In the genomic region with DNA sequence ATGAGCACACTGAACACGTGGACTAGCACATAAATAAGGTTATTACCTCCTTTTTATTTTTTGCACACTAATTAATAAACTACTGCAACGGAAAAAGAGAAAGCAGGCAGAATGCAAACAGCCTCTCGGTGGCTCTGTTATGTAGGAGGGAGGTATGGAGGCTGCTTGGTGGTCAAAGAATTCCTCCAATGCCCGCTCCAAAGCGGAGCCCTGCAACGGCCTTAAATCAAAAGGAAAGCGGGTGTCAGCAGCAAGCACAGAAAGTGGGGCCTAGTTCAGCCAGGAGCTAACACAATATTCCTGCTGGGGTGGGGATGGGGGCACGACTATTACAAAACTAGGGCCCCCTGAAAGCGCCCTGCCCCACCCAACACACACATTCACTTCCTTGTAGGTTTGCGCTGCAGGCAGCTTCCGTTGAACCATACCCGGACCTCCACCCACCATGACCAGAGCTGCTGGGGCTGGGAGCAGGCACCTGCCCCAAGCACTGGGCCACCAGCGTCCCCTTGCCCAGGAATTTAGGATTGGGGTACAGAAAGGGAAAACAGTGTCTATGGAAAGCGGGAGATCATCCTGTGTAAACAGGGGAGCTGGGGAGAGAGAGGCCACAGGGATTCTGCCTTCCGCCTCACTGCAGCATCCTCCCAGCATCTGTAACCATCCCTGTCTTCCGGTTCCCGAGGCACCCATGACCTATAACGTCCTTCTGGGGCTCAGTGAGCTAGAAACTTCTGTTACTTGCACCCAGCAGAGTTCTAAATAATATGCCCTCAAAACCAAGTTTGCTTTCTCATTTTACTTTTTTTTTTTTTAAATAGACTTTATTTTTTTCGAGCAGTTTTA, we compare ENCODE assay signal across 1 cellular context.
TF ChIP-seq lines count a peak whose summit lies in the region.

No MANE protein-coding gene starts in this region.

TF ChIP-seq in endothelial cell of umbilical vein, 7 proteins besides CTCF, POLR2A, EP300 and RAD21 (continued from another document):
- TF ChIP-seq, protein P1, sequence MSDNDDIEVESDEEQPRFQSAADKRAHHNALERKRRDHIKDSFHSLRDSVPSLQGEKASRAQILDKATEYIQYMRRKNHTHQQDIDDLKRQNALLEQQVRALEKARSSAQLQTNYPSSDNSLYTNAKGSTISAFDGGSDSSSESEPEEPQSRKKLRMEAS (IDR thresholded peaks at IDR 0.05; ENCODE audit: insufficient read depth, insufficient read length), result no peak
- no peak for TF ChIP-seq POLR2AphosphoS5 (IDR thresholded peaks at IDR 0.05; ENCODE audit: insufficient read depth, low read depth, low read length)
- no peak for TF ChIP-seq JUN (IDR thresholded peaks at IDR 0.05; ENCODE audit: borderline replicate concordance, insufficient read depth, insufficient read length, low read depth)
- no peak for TF ChIP-seq EZH2 (IDR thresholded peaks at IDR 0.05; ENCODE audit: borderline replicate concordance, low read depth, low read length, severe bottlenecking)
- no peak for TF ChIP-seq GATA2 (IDR thresholded peaks at IDR 0.05; ENCODE audit: insufficient read depth, insufficient read length, low read depth, low read length)
TF ChIP-seq in endothelial cell of umbilical vein: peak in this region for 0.
